In genomic region chr11:19349340-19350025, GRCh38 we compare ENCODE assay signal across 23 cellular contexts.
DNase-seq lines count a peak whose midpoint lies in the region; ATAC-seq and TF ChIP-seq lines count a peak whose summit lies in the region.
"Had no signal": no experiment of that assay in that cellular context is flagged by ENCODE, and none has a peak within 500 bp of the region (broad histone marks: within the 10 kb centered on the region; RNA-seq: fewer than 3 reads in every experiment).

No MANE protein-coding gene starts in this region.

- H2BK12ac ChIP-seq in mesenchymal stem cell (ENCODE audit: low read length in 2 of 2): no peak overlapping the region

- H3K27me3 Mint-ChIP-seq in brain: peaks cover 77% of the 10 kb centered on the region

- H3K4me1 Mint-ChIP-seq in brain: peaks cover 80% of the 10 kb centered on the region

- H3K79me1 ChIP-seq in mesenchymal stem cell (replicated peaks; ENCODE audit: low read length, poor library complexity, severe bottlenecking): no peaks in the 10 kb centered on the region

- H3K27ac Mint-ChIP-seq in brain: peak overlapping the region in 3 of 5 experiments; percentile 40 to 85 (median 77)
- H3K27ac Mint-ChIP-seq: natural killer cell had no signal

- DNase-seq in Ammon's horn (ENCODE audit: low spot score) (peak; percentile 53), M059J (ENCODE audit: low read depth) (peak; percentile 30), myocyte (ENCODE audit: low read depth) (peak; percentile 98), mesenchymal stem cell (no peak), foreskin fibroblast (no peak)
- DNase-seq: activated CD4-positive, alpha-beta T cell treated with anti-CD3 and anti-CD28 coated beads, Interleukin-2, amount 50 U/mL, for 48 hours; body of pancreas; colonic mucosa; mammary epithelial cell; MV-4-11; natural killer cell; NCI-H2081 treated with DMSO at 0.1 percent for 48 hours; NCI-H526; spleen; T-helper 2 cell; uterus had no signal

- no peak overlapping the region for H2AK5ac ChIP-seq in mesenchymal stem cell (ENCODE audit: low read length, severe bottlenecking)

- no peak overlapping the region for H3K9ac ChIP-seq in mesenchymal stem cell (ENCODE audit: low read length)

- H2AFZ ChIP-seq in mesenchymal stem cell (ENCODE audit: low read depth, low read length): no peak overlapping the region

- H3K14ac ChIP-seq in mesenchymal stem cell (ENCODE audit: low read length in 2 of 2): no peak overlapping the region

- no peaks in the 10 kb centered on the region for H3K9me3 Mint-ChIP-seq in brain
- H3K9me3 Mint-ChIP-seq: IgD-negative memory B cell, natural killer cell had no signal

- no peak overlapping the region for H3K18ac ChIP-seq in mesenchymal stem cell (ENCODE audit: low read depth in 1 of 2, low read length in 2 of 2)

- H3K27me3 ChIP-seq in mesenchymal stem cell (ENCODE audit: control insufficient read depth in 1 of 2, insufficient read depth in 1 of 2, low read length in 2 of 2): peaks cover 2 to 71% of the 10 kb centered on the region in 2 experiments

- H2BK120ac ChIP-seq in mesenchymal stem cell (ENCODE audit: low read depth, low read length): no peak overlapping the region

- H3K4me2 ChIP-seq in mesenchymal stem cell (ENCODE audit: low read length, poor library complexity, severe bottlenecking): no peak overlapping the region

- H2BK15ac ChIP-seq in mesenchymal stem cell (ENCODE audit: low read depth, poor library complexity, severe bottlenecking): no peak overlapping the region

- no peak overlapping the region for H3K4ac ChIP-seq in mesenchymal stem cell (ENCODE audit: low read depth in 1 of 2, low read length in 2 of 2)

- no peak overlapping the region for H2BK5ac ChIP-seq in mesenchymal stem cell (ENCODE audit: low read depth, low read length, poor library complexity, severe bottlenecking)

- no peaks in the 10 kb centered on the region for H3K9me3 ChIP-seq in mesenchymal stem cell (ENCODE audit: control insufficient read depth, low read length)
- H3K9me3 ChIP-seq: body of pancreas, colonic mucosa, SJSA1, spleen, suprapubic skin, uterus had no signal

- H4K91ac ChIP-seq in mesenchymal stem cell (ENCODE audit: low read length): no peak overlapping the region

- 82% methylated on average over 15 of the region's 17 CpGs for WGBS in mesenchymal stem cell

- H3K27ac ChIP-seq in mesenchymal stem cell (ENCODE audit: low read length, poor library complexity, severe bottlenecking): no peak overlapping the region
- H3K27ac ChIP-seq: body of pancreas, colonic mucosa, SJSA1, spleen, suprapubic skin, uterus had no signal

- no peak for ATAC-seq in GM21737 (IDR thresholded peaks at IDR 0.05; ENCODE audit: unreplicated experiment)
- ATAC-seq in GM21717 (IDR thresholded peaks at IDR 0.05; ENCODE audit: unreplicated experiment): no peak
- ATAC-seq: body of pancreas, HCT116, natural killer cell had no signal

- peaks cover 14% of the 10 kb centered on the region for H3K4me1 ChIP-seq in mesenchymal stem cell (ENCODE audit: control insufficient read depth, insufficient read depth, low read depth, low read length)
- H3K4me1 ChIP-seq: colonic mucosa, SJSA1 had no signal

- H3K4me3 Mint-ChIP-seq in brain: peak overlapping the region in 4 of 5 experiments; percentile 47 to 72 (median 62)
- H3K4me3 Mint-ChIP-seq: natural killer cell had no signal

- H3K4me3 ChIP-seq in mesenchymal stem cell (ENCODE audit: insufficient read depth in 1 of 2, low read depth in 1 of 2, low read length in 2 of 2) (no peak overlapping the region), foreskin fibroblast (ENCODE audit: low read depth in 1 of 2, low read length in 2 of 2) (no peak overlapping the region)
- H3K4me3 ChIP-seq: body of pancreas, colonic mucosa, SJSA1, spleen, suprapubic skin, uterus had no signal

- H3K36me3 ChIP-seq in mesenchymal stem cell (ENCODE audit: control insufficient read depth in 1 of 2, insufficient read depth in 2 of 2, low read depth in 1 of 2, low read length in 2 of 2): peaks cover 0 to 11% of the 10 kb centered on the region in 2 experiments
- H3K36me3 ChIP-seq: colonic mucosa, SJSA1, spleen, suprapubic skin, uterus had no signal

- peaks cover 10% of the 10 kb centered on the region for H3K36me3 Mint-ChIP-seq in brain
- H3K36me3 Mint-ChIP-seq: IgD-negative memory B cell, natural killer cell had no signal

- TF ChIP-seq CTCF in brain (conservative IDR thresholded peaks at IDR 0.05) (no peak), foreskin fibroblast (IDR thresholded peaks at IDR 0.05; ENCODE audit: low read depth, low read length) (no peak)

- no peak overlapping the region for H3K23ac ChIP-seq in mesenchymal stem cell (ENCODE audit: low read length in 2 of 2)

- no peak overlapping the region for H4K8ac ChIP-seq in mesenchymal stem cell (ENCODE audit: low read length)

Comparison
In these comparisons a context has a peak if more than half of its experiments do, and no peak if none do; other contexts are left out.
1. DNase-seq: peak in Ammon's horn (single experiment), M059J (single experiment) and myocyte (single experiment); none in mesenchymal stem cell (single experiment) and foreskin fibroblast (0 of 2).